In genomic region chr17:77475012-77475976, GRCh38 we compare ENCODE assay signal across 7 cellular contexts.
DNase-seq lines count a peak whose midpoint lies in the region; ATAC-seq and TF ChIP-seq lines count a peak whose summit lies in the region.

No MANE protein-coding gene starts in this region.

- no peaks in the 10 kb centered on the region for H3K27me3 Mint-ChIP-seq in activated CD4-positive, alpha-beta T cell treated with anti-CD3 and anti-CD28 coated beads, Interleukin-2, amount 10 ng/mL, durations not matched to agents 7 days and 5 days

- H3K56ac ChIP-seq in IMR-90 (ENCODE audit: extremely low read depth, insufficient read depth, low read length), result peak overlapping the region; percentile 6; the same call in 1 of the 2 replicates

- H2BK120ac ChIP-seq in IMR-90 (ENCODE audit: low read depth, low read length), result peak overlapping the region; percentile 35; the same call in 1 of the 2 replicates

- no peak overlapping the region for H4K5ac ChIP-seq in IMR-90 (ENCODE audit: low read depth, low read length)

- peak; percentile 7; the same call in 1 of the 2 replicates for TF ChIP-seq POLR2A in IMR-90 (IDR thresholded peaks at IDR 0.05; ENCODE audit: low read depth, low read length)

- H4K8ac ChIP-seq in IMR-90 (ENCODE audit: low read depth in 2 of 2, low read length in 2 of 2), result peak overlapping the region in 1 of 2 experiments; percentile 43; a peak in 1 of 4 replicates

- H3K9me1 ChIP-seq in IMR-90 (ENCODE audit: insufficient read depth, low read length), result peaks cover 50% of the 10 kb centered on the region

- H3K4me1 Mint-ChIP-seq in activated CD4-positive, alpha-beta T cell treated with anti-CD3 and anti-CD28 coated beads, Interleukin-2, amount 10 ng/mL, durations not matched to agents 7 days and 5 days, result peaks cover 91% of the 10 kb centered on the region

- peak overlapping the region; percentile 60 for H3K23ac ChIP-seq in IMR-90 (ENCODE audit: low read depth, low read length)

- peak overlapping the region; percentile 55; the same call in 1 of the 2 replicates for H4K91ac ChIP-seq in IMR-90 (ENCODE audit: insufficient read depth, low read depth, low read length)

- peak overlapping the region; percentile 73 for H3K27ac Mint-ChIP-seq in activated CD4-positive, alpha-beta T cell treated with anti-CD3 and anti-CD28 coated beads, Interleukin-2, amount 10 ng/mL, durations not matched to agents 7 days and 5 days

- H3K9ac ChIP-seq in IMR-90 (ENCODE audit: low read depth, low read length), result no peak overlapping the region

- POLR2A ChIA-PET in IMR-90 (lab: Charles Lee; ENCODE audit: unreplicated experiment), result no interaction called here
- POLR2A ChIA-PET in activated CD4-positive, alpha-beta T cell treated with anti-CD3 and anti-CD28 coated beads, Interleukin-2, amount 10 ng/mL, durations not matched to agents 7 days and 5 days (lab: Charles Lee), result interaction anchor here (0.6 kb wide), 2 partner anchors 8 to 20 kb away, joined by 5 to 7 read pairs; no protein-coding TSS in a partner anchor

- no peaks in the 10 kb centered on the region for H3K9me3 Mint-ChIP-seq in activated CD4-positive, alpha-beta T cell treated with anti-CD3 and anti-CD28 coated beads, Interleukin-2, amount 10 ng/mL, durations not matched to agents 7 days and 5 days

- H3K36me3 Mint-ChIP-seq in activated CD4-positive, alpha-beta T cell treated with anti-CD3 and anti-CD28 coated beads, Interleukin-2, amount 10 ng/mL, durations not matched to agents 7 days and 5 days (ENCODE audit: low read depth), result peaks cover 75% of the 10 kb centered on the region

- 0 out of 3 replicates have a peak overlapping the region, but pooled peaks have one; percentile 32 for H2BK15ac ChIP-seq in IMR-90 (ENCODE audit: low read depth, low read length)

- dilution Hi-C loops in IMR-90 (cut with HindIII; ENCODE audit: low sequenced_read_pairs, unreplicated experiment), result no loop called here

- DNase-seq in IMR-90 (peak; percentile 95), NCI-H82 treated with DMSO at 0.1 percent for 48 hours (lab: John Stamatoyannopoulos, UW; ENCODE audit: unreplicated experiment) (no peak), SHP77 treated with DMSO at 0.1 percent for 48 hours (lab: John Stamatoyannopoulos, UW) (no peak)
- DNase-seq in activated CD4-positive, alpha-beta T cell treated with anti-CD3 and anti-CD28 coated beads, Interleukin-2, amount 10 ng/mL, durations not matched to agents 7 days and 5 days, result peak; percentile 56
- DNase-seq in effector memory CD4-positive, alpha-beta T cell, result peak; percentile 57 to 69 (median 66)

- WGBS in IMR-90 (ENCODE audit: extremely low coverage in 2 of 2, insufficient read length in 1 of 2), 2 experiments, result 35% methylated on average over 8 of the region's 27 CpGs; no CpG with 5 or more reads in 1 of the 2 experiments

- no peaks in the 10 kb centered on the region for H3K27me3 ChIP-seq in IMR-90 (ENCODE audit: control insufficient read depth, insufficient read depth, low read length)
- H3K27me3 ChIP-seq in effector memory CD4-positive, alpha-beta T cell (replicated peaks; ENCODE audit: control insufficient read depth, insufficient read depth, low read length, poor library complexity, severe bottlenecking), result no peaks in the 10 kb centered on the region

- H3K14ac ChIP-seq in IMR-90 (replicated peaks; ENCODE audit: low read depth, low read length), result peak overlapping the region; percentile 51

- peaks cover 100% of the 10 kb centered on the region for H4K20me1 ChIP-seq in IMR-90 (ENCODE audit: insufficient read depth, low read length)

- no peak overlapping the region for H3K18ac ChIP-seq in IMR-90 (ENCODE audit: low read depth, low read length)

- H3K4me3 Mint-ChIP-seq in activated CD4-positive, alpha-beta T cell treated with anti-CD3 and anti-CD28 coated beads, Interleukin-2, amount 10 ng/mL, durations not matched to agents 7 days and 5 days, result peak overlapping the region; percentile 37

- TF ChIP-seq CTCF in IMR-90 (conservative IDR thresholded peaks at IDR 0.05; ENCODE audit: low read depth, low read length), result no peak

- no peaks in the 10 kb centered on the region for H3K9me3 ChIP-seq in IMR-90 (ENCODE audit: control insufficient read depth, insufficient read depth, low read length)
- no peaks in the 10 kb centered on the region for H3K9me3 ChIP-seq in effector memory CD4-positive, alpha-beta T cell (ENCODE audit: control insufficient read depth, low read length)

- peak overlapping the region; percentile 28 for H2AFZ ChIP-seq in IMR-90 (replicated peaks; ENCODE audit: low read length, poor library complexity)

- ATAC-seq in IMR-90 (ENCODE audit: low read depth) (peak; percentile 45), HG02973 (IDR thresholded peaks at IDR 0.05; ENCODE audit: unreplicated experiment) (no peak)

- peak; percentile 19; the same call in 1 of the 2 replicates for TF ChIP-seq RAD21 in IMR-90 (IDR thresholded peaks at IDR 0.05; ENCODE audit: low read length)

- peak overlapping the region; percentile 38; the same call in 1 of the 2 replicates for H3K4me2 ChIP-seq in IMR-90 (ENCODE audit: low read depth, low read length)

- CTCF ChIA-PET in IMR-90 (lab: Yijun Ruan, JAX), result no interaction called here
- CTCF ChIA-PET in activated CD4-positive, alpha-beta T cell treated with anti-CD3 and anti-CD28 coated beads, Interleukin-2, amount 10 ng/mL, durations not matched to agents 7 days and 5 days (lab: Charles Lee), result interaction anchor here (0.6 to 2.4 kb wide), 8 partner anchors 12 to 610 kb away, joined by 3 to 10 read pairs (median 4); no protein-coding TSS in a partner anchor

- BruUV-seq in IMR-90 (replicated peaks; lab: Mats Ljungman, UMichigan), result no TSS peak

- peaks cover 77% of the 10 kb centered on the region for H3K4me1 ChIP-seq in IMR-90 (ENCODE audit: control insufficient read depth, insufficient read depth, low read length)
- H3K4me1 ChIP-seq in effector memory CD4-positive, alpha-beta T cell (ENCODE audit: control insufficient read depth, insufficient read depth, low read length, poor library complexity, severe bottlenecking), result peaks cover 89% of the 10 kb centered on the region

- in situ Hi-C loops in IMR-90 (cut with MboI; ENCODE audit: low sequenced_read_pairs), result no loop called here

- H3K27ac ChIP-seq in IMR-90 (ENCODE audit: insufficient read depth, low read length) (peak overlapping the region; percentile 18; the same call in 1 of the 2 replicates), skin epidermis (peak overlapping the region in 15 of 21 experiments; percentile 13 to 74 (median 46))
- H3K27ac ChIP-seq in effector memory CD4-positive, alpha-beta T cell (ENCODE audit: insufficient read depth, low read length, poor library complexity, severe bottlenecking), result peak overlapping the region; percentile 71

- H3K79me1 ChIP-seq in IMR-90 (ENCODE audit: low read depth in 1 of 2, low read length in 2 of 2), result peaks cover 57 to 97% of the 10 kb centered on the region in 2 experiments

- peak overlapping the region; percentile 96 for H2AK5ac ChIP-seq in IMR-90 (ENCODE audit: low read depth, low read length)

- no peak overlapping the region for H2BK5ac ChIP-seq in IMR-90 (ENCODE audit: low read depth, low read length, poor library complexity, severe bottlenecking)

- peaks cover 4% of the 10 kb centered on the region for H3K36me3 ChIP-seq in IMR-90 (ENCODE audit: control insufficient read depth, insufficient read depth, low read length)
- peaks cover 20% of the 10 kb centered on the region for H3K36me3 ChIP-seq in effector memory CD4-positive, alpha-beta T cell (ENCODE audit: control insufficient read depth, insufficient read depth, low read length)

- peak overlapping the region; percentile 33 for H2AK9ac ChIP-seq in IMR-90 (replicated peaks; ENCODE audit: low read depth, low read length, poor library complexity)

- H3K4me3 ChIP-seq in IMR-90 (ENCODE audit: insufficient read depth, low read depth, low read length), result no peak overlapping the region
- H3K4me3 ChIP-seq in effector memory CD4-positive, alpha-beta T cell (ENCODE audit: insufficient read depth, low read depth, low read length, poor library complexity, severe bottlenecking), result peak overlapping the region; percentile 7
- H3K4me3 ChIP-seq in skin epidermis, result no peak overlapping the region

- intact Hi-C loops in IMR-90 (cut with micrococcal nuclease), result loop anchor here (5.0 kb wide), 1 partner anchor 143 kb away; no protein-coding TSS in a partner anchor

- H3K4ac ChIP-seq in IMR-90 (ENCODE audit: low read depth, low read length), result peak overlapping the region; percentile 78

- no peak overlapping the region for H2BK20ac ChIP-seq in IMR-90 (ENCODE audit: low read depth, low read length)

TF ChIP-seq in IMR-90, 13 proteins besides CTCF, POLR2A, EP300 and RAD21 (continues in another document):
- TF ChIP-seq ELK1 (IDR thresholded peaks at IDR 0.05; ENCODE audit: borderline replicate concordance, low read depth, low read length) (no peak), SMC3 (IDR thresholded peaks at IDR 0.05; ENCODE audit: low read depth, low read length) (0 out of 2 replicates have a peak, but pooled peaks have one; percentile 12), MAFK (IDR thresholded peaks at IDR 0.05; ENCODE audit: low read depth, low read length) (no peak), FOS (IDR thresholded peaks at IDR 0.05; ENCODE audit: low read depth, low read length) (0 out of 2 replicates have a peak, but pooled peaks have one; percentile 32), BHLHE40 (IDR thresholded peaks at IDR 0.05; ENCODE audit: low read depth, low read length) (peak; percentile 59), CHD1 (IDR thresholded peaks at IDR 0.05; ENCODE audit: low read depth, low read length) (no peak), CEBPB (IDR thresholded peaks at IDR 0.05; ENCODE audit: low read depth, low read length) (peak; percentile 22; the same call in 1 of the 2 replicates), USF2 (IDR thresholded peaks at IDR 0.05; ENCODE audit: low read depth, low read length) (no peak), NFE2L2 (IDR thresholded peaks at IDR 0.05; ENCODE audit: low read depth, low read length) (no peak), MAZ (IDR thresholded peaks at IDR 0.05; ENCODE audit: borderline replicate concordance, low read depth, low read length) (peak; percentile 96)

Comparison
In these comparisons a context has a peak if more than half of its experiments do, and no peak if none do; other contexts are left out.
1. DNase-seq: peak in IMR-90 (single experiment), activated CD4-positive, alpha-beta T cell treated with anti-CD3 and anti-CD28 coated beads, Interleukin-2, amount 10 ng/mL, durations not matched to agents 7 days and 5 days (single experiment) and effector memory CD4-positive, alpha-beta T cell (3 of 3); none in NCI-H82 treated with DMSO at 0.1 percent for 48 hours (single experiment) and SHP77 treated with DMSO at 0.1 percent for 48 hours (single experiment).
2. H3K27ac ChIP-seq: peak in every context shown above with its lines; median percentile 71 in effector memory CD4-positive, alpha-beta T cell; 46 in skin epidermis; 18 in IMR-90.